ENCODE assay signal across 5 cellular contexts in genomic region chr3:172984938-172985337, GRCh38.
"Had no signal": no experiment of that assay in that cellular context is flagged by ENCODE, and none has a peak within 500 bp of the region (broad histone marks: within the 10 kb centered on the region; RNA-seq: fewer than 3 reads in every experiment).

No MANE protein-coding gene starts in this region.

- H3K4me3 ChIP-seq: GM23338, K562 had no signal

- ATAC-seq: GM23338, K562 had no signal

- H2AFZ ChIP-seq: GM23338 had no signal

- DNase-seq: H9, HCEC 1CT, IMR-90 had no signal

- H3K4me2 ChIP-seq: GM23338 had no signal
